ENCODE assay signal across 16 cellular contexts in genomic region chr14:25461780-25462179, GRCh38.
A peak's percentile ranks its signal among the peaks of the same experiment; 100 is the strongest.
DNase-seq lines count a peak whose midpoint lies in the region; ATAC-seq and TF ChIP-seq lines count a peak whose summit lies in the region.
"Had no signal": no experiment of that assay in that cellular context is flagged by ENCODE, and none has a peak within 500 bp of the region (broad histone marks: within the 10 kb centered on the region; RNA-seq: fewer than 3 reads in every experiment).

No MANE protein-coding gene starts in this region.

- ATAC-seq in GM23338 (peak; percentile 36; the same call in 1 of the 3 replicates), GM21717 (IDR thresholded peaks at IDR 0.05; ENCODE audit: unreplicated experiment) (no peak), HG02759 (IDR thresholded peaks at IDR 0.05; ENCODE audit: unreplicated experiment) (no peak), HG03521 (IDR thresholded peaks at IDR 0.05; ENCODE audit: unreplicated experiment) (no peak)
- ATAC-seq: A549, GM12878, HepG2 had no signal

- no peaks in the 10 kb centered on the region for H3K27me3 ChIP-seq in GM23338 (ENCODE audit: insufficient read depth)
- H3K27me3 ChIP-seq in OCI-LY1 (ENCODE audit: insufficient read depth, low read length), result no peaks in the 10 kb centered on the region
- no peaks in the 10 kb centered on the region for H3K27me3 ChIP-seq in endodermal cell (ENCODE audit: control insufficient read depth, insufficient read depth, low read length, poor library complexity, severe bottlenecking)

- H3K4me1 ChIP-seq in GM23338 (ENCODE audit: insufficient read depth) (peaks cover 6% of the 10 kb centered on the region; the same call in 1 of the 2 replicates), OCI-LY1 (ENCODE audit: insufficient read depth, low read length, severe bottlenecking) (no peaks in the 10 kb centered on the region), endodermal cell (ENCODE audit: control insufficient read depth, insufficient read depth, low read length) (no peaks in the 10 kb centered on the region)
- H3K4me1 ChIP-seq: A549 had no signal

- H2AFZ ChIP-seq in GM23338 (no peak overlapping the region), OCI-LY1 (ENCODE audit: low read length) (no peak overlapping the region)
- H2AFZ ChIP-seq: GM23248 had no signal

- H3K27me3 Mint-ChIP-seq in GM23338 (ENCODE audit: insufficient read depth, low read depth, poor library complexity) (peaks cover 1% of the 10 kb centered on the region), endodermal cell (ENCODE audit: insufficient read depth) (no peaks in the 10 kb centered on the region)

- no peaks in the 10 kb centered on the region for H3F3A ChIP-seq in GM23338 (replicated peaks; ENCODE audit: low read depth)
- no peaks in the 10 kb centered on the region for H3F3A ChIP-seq in OCI-LY1 (ENCODE audit: insufficient read depth, low read length)

- H3K4me3 ChIP-seq in GM23338, result no peak overlapping the region
- H3K4me3 ChIP-seq in OCI-LY1 (ENCODE audit: low read depth, low read length, poor library complexity, severe bottlenecking), result no peak overlapping the region
- H3K4me3 ChIP-seq in endodermal cell (ENCODE audit: low read length), result no peak overlapping the region
- H3K4me3 ChIP-seq: A549, GM12878, GM23248 had no signal

- H3K4me3 Mint-ChIP-seq in GM23338 (no peak overlapping the region), endodermal cell (no peak overlapping the region)
- H3K4me3 Mint-ChIP-seq: CD8-positive, alpha-beta memory T cell; HFFc6 had no signal

- 95 to 100% methylated on average over 2 to 5 of the region's 5 CpGs for WGBS in endodermal cell (ENCODE audit: insufficient coverage in 1 of 2, insufficient read length in 1 of 2), 2 experiments

- H3K4me2 ChIP-seq in GM23338, result no peak overlapping the region
- no peak overlapping the region for H3K4me2 ChIP-seq in OCI-LY1 (ENCODE audit: low read length)
- H3K4me2 ChIP-seq: A549, KMS-11 had no signal

- H3K27ac Mint-ChIP-seq in GM23338, result no peak overlapping the region
- no peak overlapping the region for H3K27ac Mint-ChIP-seq in endodermal cell
- H3K27ac Mint-ChIP-seq: CD8-positive, alpha-beta memory T cell; HFFc6 had no signal

- H4K20me1 ChIP-seq in GM23338 (replicated peaks; ENCODE audit: insufficient read depth) (no peaks in the 10 kb centered on the region), OCI-LY1 (ENCODE audit: insufficient read depth, low read length) (no peaks in the 10 kb centered on the region)

- DNase-seq in GM23338 (ENCODE audit: low spot score), result peak; percentile 29
- DNase-seq in endodermal cell, result peak; percentile 46
- DNase-seq in NCI-H446 (lab: John Stamatoyannopoulos, UW), result no peak
- DNase-seq: CD8-positive, alpha-beta memory T cell; DMS53; GM23248; HCEC 1CT; HFFc6 had no signal

- H3K9ac ChIP-seq in OCI-LY1 (ENCODE audit: low read length) (no peak overlapping the region), endodermal cell (ENCODE audit: extremely low read depth, low read length, poor library complexity, severe bottlenecking) (no peak overlapping the region)
- H3K9ac ChIP-seq: GM23248, KMS-11 had no signal

- no peaks in the 10 kb centered on the region for H3K36me3 ChIP-seq in GM23338 (ENCODE audit: insufficient read depth)
- no peaks in the 10 kb centered on the region for H3K36me3 ChIP-seq in OCI-LY1 (ENCODE audit: insufficient read depth, low read length)
- H3K36me3 ChIP-seq in endodermal cell (ENCODE audit: control insufficient read depth, insufficient read depth, low read length), result no peaks in the 10 kb centered on the region

- H3K4me1 Mint-ChIP-seq in GM23338 (peaks cover 17% of the 10 kb centered on the region), endodermal cell (peaks cover 24% of the 10 kb centered on the region)
- H3K4me1 Mint-ChIP-seq: CD8-positive, alpha-beta memory T cell had no signal

- H3K79me2 ChIP-seq in GM23338 (replicated peaks; ENCODE audit: insufficient read depth), result no peaks in the 10 kb centered on the region
- H3K79me2 ChIP-seq in OCI-LY1 (ENCODE audit: insufficient read depth, low read length), result no peaks in the 10 kb centered on the region

- TF ChIP-seq CTCF in GM23338 (conservative IDR thresholded peaks at IDR 0.05; ENCODE audit: low read depth in 2 of 2) (peak; percentile 57 to 59), OCI-LY1 (IDR thresholded peaks at IDR 0.05; ENCODE audit: low read length) (peak; percentile 17; the same call in 1 of the 2 replicates), endodermal cell (conservative IDR thresholded peaks at IDR 0.05) (peak; percentile 55)

- H3K9me3 ChIP-seq in OCI-LY1 (ENCODE audit: low read length) (no peaks in the 10 kb centered on the region), endodermal cell (ENCODE audit: control insufficient read depth, low read length) (no peaks in the 10 kb centered on the region)
- H3K9me3 ChIP-seq: A549 had no signal

- H3K27ac ChIP-seq in GM23338 (ENCODE audit: low read depth) (no peak overlapping the region), OCI-LY1 (ENCODE audit: low read depth, low read length, poor library complexity, severe bottlenecking) (no peak overlapping the region), endodermal cell (ENCODE audit: low read depth, low read length) (no peak overlapping the region)
- H3K27ac ChIP-seq: A549, GM23248, KMS-11 had no signal

- H3K9me2 ChIP-seq in GM23338 (ENCODE audit: insufficient read depth) (0 out of 2 replicates have a peak, but pooled peaks cover 2% of the 10 kb centered on the region), OCI-LY1 (ENCODE audit: low read depth, low read length) (no peaks in the 10 kb centered on the region)

- H3K36me3 Mint-ChIP-seq in GM23338 (ENCODE audit: low read depth) (no peaks in the 10 kb centered on the region), endodermal cell (ENCODE audit: low read depth) (no peaks in the 10 kb centered on the region)
- H3K36me3 Mint-ChIP-seq: CD8-positive, alpha-beta memory T cell had no signal

- H3K9me3 Mint-ChIP-seq in GM23338, result no peaks in the 10 kb centered on the region; the same call in 2 of the 3 replicates
- peaks cover 5% of the 10 kb centered on the region for H3K9me3 Mint-ChIP-seq in endodermal cell

TF ChIP-seq in GM23338, 12 proteins besides CTCF, POLR2A, EP300 and RAD21 (continues in another document):
- no peak for TF ChIP-seq ZNF331 (CRISPR knock-in tag; IDR thresholded peaks at IDR 0.05; ENCODE audit: low read depth)
- TF ChIP-seq ETS1 (IDR thresholded peaks at IDR 0.05), result no peak
- no peak for TF ChIP-seq EZH2phosphoT487 (IDR thresholded peaks at IDR 0.05; ENCODE audit: unreplicated experiment)
- TF ChIP-seq EZH2 (IDR thresholded peaks at IDR 0.05; ENCODE audit: low read depth, unreplicated experiment), result no peak
- TF ChIP-seq POLR2AphosphoS5 (IDR thresholded peaks at IDR 0.05; ENCODE audit: low read depth), result no peak
- TF ChIP-seq REST (IDR thresholded peaks at IDR 0.05; ENCODE audit: unreplicated experiment), result no peak
- no peak for TF ChIP-seq STAT1 (IDR thresholded peaks at IDR 0.05; ENCODE audit: unreplicated experiment)
- no peak for TF ChIP-seq ZNF114 (CRISPR knock-in tag; IDR thresholded peaks at IDR 0.05)
- no peak for TF ChIP-seq CREB1 (CRISPR knock-in tag; IDR thresholded peaks at IDR 0.05; ENCODE audit: low read depth)
- TF ChIP-seq JUNB (IDR thresholded peaks at IDR 0.05; ENCODE audit: unreplicated experiment), result no peak
- no peak for TF ChIP-seq NANOG (IDR thresholded peaks at IDR 0.05; ENCODE audit: borderline replicate concordance)

Comparison
In these comparisons a context has a peak if more than half of its experiments do, and no peak if none do; other contexts are left out.
1. DNase-seq: peak in GM23338 (single experiment) and endodermal cell (single experiment); none in NCI-H446 (0 of 2).
2. Peak in every context shown above with its lines, with median percentiles within 50 percentile points of each other: CTCF ChIP-seq.